1 cellular context compared by ENCODE assay signal in the genomic region with DNA sequence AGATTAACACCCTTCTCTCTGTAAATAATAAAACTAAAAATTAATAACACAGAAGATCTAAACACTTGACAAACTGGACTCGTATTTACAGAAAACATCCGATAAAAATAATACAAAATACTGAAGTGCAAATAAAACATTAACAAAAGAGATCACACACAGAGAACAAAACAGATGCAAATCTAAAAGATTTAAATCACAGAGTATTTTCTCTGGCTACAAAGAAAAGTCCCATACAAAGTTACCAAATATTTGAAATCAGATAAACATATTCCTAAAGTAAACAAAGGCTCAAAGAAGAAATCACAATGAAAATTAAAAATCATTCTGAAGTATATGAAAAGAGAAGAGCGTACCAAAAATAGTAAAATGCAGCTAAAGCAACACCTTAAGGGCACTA.
TF ChIP-seq lines count a peak whose summit lies in the region.

No MANE protein-coding gene starts in this region.

TF ChIP-seq in WTC11, 78 proteins besides CTCF, POLR2A, EP300 and RAD21 (continued from another document):
- TF ChIP-seq, protein P1, sequence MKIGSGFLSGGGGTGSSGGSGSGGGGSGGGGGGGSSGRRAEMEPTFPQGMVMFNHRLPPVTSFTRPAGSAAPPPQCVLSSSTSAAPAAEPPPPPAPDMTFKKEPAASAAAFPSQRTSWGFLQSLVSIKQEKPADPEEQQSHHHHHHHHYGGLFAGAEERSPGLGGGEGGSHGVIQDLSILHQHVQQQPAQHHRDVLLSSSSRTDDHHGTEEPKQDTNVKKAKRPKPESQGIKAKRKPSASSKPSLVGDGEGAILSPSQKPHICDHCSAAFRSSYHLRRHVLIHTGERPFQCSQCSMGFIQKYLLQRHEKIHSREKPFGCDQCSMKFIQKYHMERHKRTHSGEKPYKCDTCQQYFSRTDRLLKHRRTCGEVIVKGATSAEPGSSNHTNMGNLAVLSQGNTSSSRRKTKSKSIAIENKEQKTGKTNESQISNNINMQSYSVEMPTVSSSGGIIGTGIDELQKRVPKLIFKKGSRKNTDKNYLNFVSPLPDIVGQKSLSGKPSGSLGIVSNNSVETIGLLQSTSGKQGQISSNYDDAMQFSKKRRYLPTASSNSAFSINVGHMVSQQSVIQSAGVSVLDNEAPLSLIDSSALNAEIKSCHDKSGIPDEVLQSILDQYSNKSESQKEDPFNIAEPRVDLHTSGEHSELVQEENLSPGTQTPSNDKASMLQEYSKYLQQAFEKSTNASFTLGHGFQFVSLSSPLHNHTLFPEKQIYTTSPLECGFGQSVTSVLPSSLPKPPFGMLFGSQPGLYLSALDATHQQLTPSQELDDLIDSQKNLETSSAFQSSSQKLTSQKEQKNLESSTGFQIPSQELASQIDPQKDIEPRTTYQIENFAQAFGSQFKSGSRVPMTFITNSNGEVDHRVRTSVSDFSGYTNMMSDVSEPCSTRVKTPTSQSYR (CRISPR knock-in tag; IDR thresholded peaks at IDR 0.05): no peak
- TF ChIP-seq, protein P2, sequence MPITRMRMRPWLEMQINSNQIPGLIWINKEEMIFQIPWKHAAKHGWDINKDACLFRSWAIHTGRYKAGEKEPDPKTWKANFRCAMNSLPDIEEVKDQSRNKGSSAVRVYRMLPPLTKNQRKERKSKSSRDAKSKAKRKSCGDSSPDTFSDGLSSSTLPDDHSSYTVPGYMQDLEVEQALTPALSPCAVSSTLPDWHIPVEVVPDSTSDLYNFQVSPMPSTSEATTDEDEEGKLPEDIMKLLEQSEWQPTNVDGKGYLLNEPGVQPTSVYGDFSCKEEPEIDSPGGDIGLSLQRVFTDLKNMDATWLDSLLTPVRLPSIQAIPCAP (CRISPR knock-in tag; IDR thresholded peaks at IDR 0.05): no peak
